1 cellular context compared by ENCODE assay signal in genomic region chr3:41345788-41346187, GRCh38.
TF ChIP-seq lines count a peak whose summit lies in the region.

No MANE protein-coding gene starts in this region.

TF ChIP-seq in HepG2, 621 proteins besides CTCF, POLR2A, EP300 and RAD21 (continued from another document):
- TF ChIP-seq ZNF318 (CRISPR knock-in tag; IDR thresholded peaks at IDR 0.05) (no peak), ZNF850 (CRISPR knock-in tag; conservative IDR thresholded peaks at IDR 0.05) (no peak), CERS6 (CRISPR knock-in tag; IDR thresholded peaks at IDR 0.05) (no peak), ZC3H4 (CRISPR knock-in tag; IDR thresholded peaks at IDR 0.05; ENCODE audit: borderline replicate concordance) (no peak), HDAC2 (CRISPR knock-in tag; IDR thresholded peaks at IDR 0.05) (no peak), ZNF251 (CRISPR knock-in tag; IDR thresholded peaks at IDR 0.05) (no peak), ISX (CRISPR knock-in tag; conservative IDR thresholded peaks at IDR 0.05) (no peak)
